In genomic region chr19:46730595-46730994, GRCh38 we compare ENCODE assay signal across 17 cellular contexts. TPM values are rescaled to one million over a fixed set of nuclear protein-coding genes. Genes with fewer than 3 reads are reported as not detected.
DNase-seq lines count a peak whose midpoint lies in the region; ATAC-seq, FAIRE-seq and TF ChIP-seq lines count a peak whose summit lies in the region.
"Had no signal": no experiment of that assay in that cellular context is flagged by ENCODE, and none has a peak within 500 bp of the region (broad histone marks: within the 10 kb centered on the region; RNA-seq: fewer than 3 reads in every experiment).

No MANE protein-coding gene starts in this region.

- peak overlapping the region; percentile 33 for H3K27ac ChIP-seq in CD8-positive, alpha-beta memory T cell (ENCODE audit: low read depth, low read length)
- peak overlapping the region; percentile 35 for H3K27ac ChIP-seq in RWPE2 (ENCODE audit: poor library complexity, severe bottlenecking)
- H3K27ac ChIP-seq in esophagus (ENCODE audit: low read depth in 2 of 2, low read length in 1 of 2), result peak overlapping the region; percentile 11 to 58
- H3K27ac ChIP-seq in pancreas, result no peak overlapping the region
- H3K27ac ChIP-seq: gastrocnemius medialis had no signal

- CTCF ChIA-PET in CD8-positive, alpha-beta memory T cell (lab: Charles Lee), result interaction anchor here (0.6 to 6.3 kb wide), 3 partner anchors 23 to 110 kb away, joined by 3 to 124 read pairs (median 10); no protein-coding TSS in a partner anchor

- peak overlapping the region; percentile 40 for H3K4me2 ChIP-seq in skeletal muscle satellite cell (ENCODE audit: low read length)

- H3K27me3 Mint-ChIP-seq in CD8-positive, alpha-beta memory T cell, result no peaks in the 10 kb centered on the region
- H3K27me3 Mint-ChIP-seq: IgD-negative memory B cell had no signal

- peaks cover 10 to 17% (median 12%) of the 10 kb centered on the region in 3 donors for H3K4me1 Mint-ChIP-seq in CD8-positive, alpha-beta memory T cell

- H3K27me3 ChIP-seq in CD8-positive, alpha-beta memory T cell (ENCODE audit: insufficient read depth, low read length, poor library complexity, severe bottlenecking), result no peaks in the 10 kb centered on the region
- H3K27me3 ChIP-seq in RWPE2 (ENCODE audit: insufficient read depth, poor library complexity, severe bottlenecking), result no peaks in the 10 kb centered on the region
- no peaks in the 10 kb centered on the region for H3K27me3 ChIP-seq in esophagus (ENCODE audit: control insufficient read depth in 1 of 2, insufficient read depth in 2 of 2, low read length in 2 of 2)
- H3K27me3 ChIP-seq in skeletal muscle satellite cell (ENCODE audit: control insufficient read depth, insufficient read depth, low read length), result no peaks in the 10 kb centered on the region
- no peaks in the 10 kb centered on the region for H3K27me3 ChIP-seq in pancreas
- H3K27me3 ChIP-seq: gastrocnemius medialis had no signal

- no peak overlapping the region for H3K9ac ChIP-seq in skeletal muscle satellite cell (ENCODE audit: low read depth, low read length)

- WGBS in esophagus, 2 donors, result 93 to 94% methylated on average over 14 of the region's 14 CpGs
- WGBS in pancreas, 2 donors, result 93 to 94% methylated on average over 14 of the region's 14 CpGs

- H3K27ac Mint-ChIP-seq in CD8-positive, alpha-beta memory T cell, result peak overlapping the region in 1 of 8 donors; percentile 42

- no peaks in the 10 kb centered on the region for H3K9me3 ChIP-seq in CD8-positive, alpha-beta memory T cell (ENCODE audit: low read length)
- no peaks in the 10 kb centered on the region for H3K9me3 ChIP-seq in RWPE2 (ENCODE audit: severe bottlenecking)
- no peaks in the 10 kb centered on the region for H3K9me3 ChIP-seq in esophagus (ENCODE audit: control insufficient read depth in 2 of 2, insufficient read depth in 1 of 2, low read depth in 1 of 2, low read length in 1 of 2)
- H3K9me3 ChIP-seq in skeletal muscle satellite cell (replicated peaks; ENCODE audit: low read length), result no peaks in the 10 kb centered on the region
- no peaks in the 10 kb centered on the region for H3K9me3 ChIP-seq in pancreas
- H3K9me3 ChIP-seq: gastrocnemius medialis had no signal

- intact Hi-C loops in pancreas (cut with DNase I), result no loop called here

- H3K4me3 ChIP-seq in CD8-positive, alpha-beta memory T cell (ENCODE audit: low read length), result no peak overlapping the region
- H3K4me3 ChIP-seq in RWPE2 (ENCODE audit: severe bottlenecking) (no peak overlapping the region), esophagus (ENCODE audit: low read depth in 1 of 2, low read length in 2 of 2) (no peak overlapping the region), skeletal muscle satellite cell (ENCODE audit: low read length) (no peak overlapping the region), pancreas (no peak overlapping the region)
- H3K4me3 ChIP-seq: gastrocnemius medialis had no signal

- H3K9me3 Mint-ChIP-seq in CD8-positive, alpha-beta memory T cell, result no peaks in the 10 kb centered on the region
- H3K9me3 Mint-ChIP-seq: activated T-cell treated with anti-CD3 and anti-CD28 coated beads, Interleukin-2, amount 50 U/mL, for 4 hours; IgD-negative memory B cell had no signal

- no peak for DNase-seq in CD8-positive, alpha-beta memory T cell
- DNase-seq in RWPE2 (ENCODE audit: low spot score) (no peak), pancreas (no peak), T1000 (lab: John Stamatoyannopoulos, UW) (no peak), islet precursor cell (no peak), germinal center (ENCODE audit: low spot score) (no peak)
- DNase-seq: activated CD4-positive, alpha-beta T cell treated with anti-CD3 and anti-CD28 coated beads, Interleukin-2, amount 50 U/mL, for 1 hour; activated T-cell treated with anti-CD3 and anti-CD28 coated beads, Interleukin-2, amount 50 U/mL, for 4 hours; central memory CD4-positive, alpha-beta T cell; DMS 273 treated with DMSO at 0.1 percent for 48 hours; gastrocnemius medialis; NCI-H2081; NCI-H526 had no signal

- no peak; the same call in 2 of the 3 replicates for ATAC-seq in RWPE2 (ENCODE audit: low read depth)
- ATAC-seq in pancreas, result no peak
- ATAC-seq: activated T-cell treated with anti-CD3 and anti-CD28 coated beads, Interleukin-2, amount 50 U/mL, for 4 hours; gastrocnemius medialis had no signal

- peaks cover 64% of the 10 kb centered on the region for H3K36me3 ChIP-seq in CD8-positive, alpha-beta memory T cell (ENCODE audit: insufficient read depth, low read length)
- H3K36me3 ChIP-seq in RWPE2 (ENCODE audit: low read depth) (peaks cover 98% of the 10 kb centered on the region), esophagus (ENCODE audit: control insufficient read depth in 2 of 2, insufficient read depth in 2 of 2, low read length in 1 of 2) (peaks cover 21 to 70% of the 10 kb centered on the region in 2 donors), skeletal muscle satellite cell (ENCODE audit: insufficient read depth, low read length) (peaks cover 84% of the 10 kb centered on the region), pancreas (peaks cover 13 to 64% (median 18%) of the 10 kb centered on the region in 3 donors)

- POLR2A ChIA-PET in CD8-positive, alpha-beta memory T cell (lab: Charles Lee), result interaction anchor here (0.6 to 1.1 kb wide), 2 partner anchors 17 to 88 kb away, joined by 3 read pairs; no protein-coding TSS in a partner anchor

- H3K36me3 Mint-ChIP-seq in CD8-positive, alpha-beta memory T cell, result peaks cover 0 to 85% (median 6%) of the 10 kb centered on the region in 3 donors

- peaks cover 6% of the 10 kb centered on the region for H3K4me1 ChIP-seq in CD8-positive, alpha-beta memory T cell (ENCODE audit: insufficient read depth, low read length)
- peaks cover 9% of the 10 kb centered on the region for H3K4me1 ChIP-seq in RWPE2 (ENCODE audit: insufficient read depth, poor library complexity, severe bottlenecking)
- H3K4me1 ChIP-seq in esophagus (ENCODE audit: control insufficient read depth in 2 of 2, insufficient read depth in 2 of 2, low read length in 1 of 2), result peaks cover 0 to 27% of the 10 kb centered on the region in 2 donors
- peaks cover 40% of the 10 kb centered on the region for H3K4me1 ChIP-seq in skeletal muscle satellite cell (ENCODE audit: control insufficient read depth, insufficient read depth, low read length)
- no peaks in the 10 kb centered on the region for H3K4me1 ChIP-seq in pancreas

- FAIRE-seq in pancreas (lab: Jason Lieb, UNC), result no peak
- FAIRE-seq: TTC549 had no signal

- no peak for TF ChIP-seq CTCF in RWPE2 (IDR thresholded peaks at IDR 0.05; ENCODE audit: poor library complexity, severe bottlenecking)
- no peak for TF ChIP-seq CTCF in pancreas (IDR thresholded peaks at IDR 0.05)

- no peak overlapping the region for H3K4me3 Mint-ChIP-seq in CD8-positive, alpha-beta memory T cell
- H3K4me3 Mint-ChIP-seq: activated T-cell treated with anti-CD3 and anti-CD28 coated beads, Interleukin-2, amount 50 U/mL, for 4 hours; IgD-negative memory B cell had no signal

RNA-seq across cellular contexts. Expression of gene PRKD2, which starts 13.7 kb away (rescaled TPM):
- 10 to 100 TPM; 61.6 to 63.8 TPM for total RNA-seq in CD8-positive, alpha-beta memory T cell
- polyA plus RNA-seq in CD8-positive, alpha-beta memory T cell, result 88.0 TPM
- polyA plus RNA-seq in esophagus, result 10 to 100 TPM; 30.1 to 34.7 TPM
- total RNA-seq in skeletal muscle satellite cell (2012; rRNA removed), result 7.1 and 7.6 TPM in 2 replicates
- total RNA-seq in pancreas, result 10 to 100 TPM; 13.8 to 33.5 (median 20.4) TPM
- 10 to 100 TPM; 61.1 to 90.3 TPM for polyA plus RNA-seq in pancreas

RNA-seq across cellular contexts. Expression of gene FKRP, which starts 15.3 kb away (rescaled TPM):
- 10 to 100 TPM; 21.6 to 24.4 TPM for total RNA-seq in CD8-positive, alpha-beta memory T cell
- 6.4 TPM for polyA plus RNA-seq in CD8-positive, alpha-beta memory T cell
- polyA plus RNA-seq in esophagus (10 to 100 TPM in 1 of 2 donors, 1 to 10 TPM in 1; 7.1 to 10.1 TPM), pancreas (10 to 100 TPM; 16.6 to 17.4 TPM)
- total RNA-seq in skeletal muscle satellite cell (2012; rRNA removed), result 19.9 and 20.3 TPM in 2 replicates
- total RNA-seq in pancreas, result 1 to 10 TPM; 5.0 to 9.4 (median 6.5) TPM

RNA-seq across cellular contexts. Expression of gene STRN4, which starts 15.7 kb away (rescaled TPM):
- total RNA-seq in CD8-positive, alpha-beta memory T cell, result 10 to 100 TPM; 68.8 to 70.4 TPM
- polyA plus RNA-seq in CD8-positive, alpha-beta memory T cell, result 23.2 TPM
- 10 to 100 TPM; 53.2 to 55.6 TPM for polyA plus RNA-seq in esophagus
- 50.4 and 57.7 TPM in 2 replicates for total RNA-seq in skeletal muscle satellite cell (2012; rRNA removed)
- 10 to 100 TPM; 26.4 to 43.5 (median 32.6) TPM for total RNA-seq in pancreas
- polyA plus RNA-seq in pancreas, result 10 to 100 TPM; 43.4 to 48.0 TPM

RNA-seq across cellular contexts. Expression of gene SLC1A5, which starts 57.8 kb away (rescaled TPM):
- 100 to 1,000 TPM; 377 to 380 TPM for total RNA-seq in CD8-positive, alpha-beta memory T cell
- polyA plus RNA-seq in CD8-positive, alpha-beta memory T cell, result 19.1 TPM
- polyA plus RNA-seq in esophagus (10 to 100 TPM; 40.3 to 84.4 TPM), pancreas (10 to 100 TPM in 1 of 2 donors, 1 to 10 TPM in 1; 8.6 to 13.9 TPM)
- 102 and 130 TPM in 2 replicates for total RNA-seq in skeletal muscle satellite cell (2012; rRNA removed)
- total RNA-seq in pancreas, result 100 to 1,000 TPM in 1 of 6 donors, 10 to 100 TPM in 4, 1 to 10 TPM in 1; 9.6 to 148 (median 15.9) TPM

Comparison
In these comparisons a context has a peak if more than half of its experiments do, and no peak if none do; other contexts are left out.
1. H3K27ac ChIP-seq: peak in CD8-positive, alpha-beta memory T cell (single experiment), RWPE2 (single experiment) and esophagus (2 of 2); none in pancreas (0 of 4).